Comparison of ENCODE assay signal across 8 cellular contexts in genomic region chr1:33036526-33037503, GRCh38. TPM values are rescaled to one million over a fixed set of nuclear protein-coding genes. Genes with fewer than 3 reads are reported as not detected.
DNase-seq lines count a peak whose midpoint lies in the region; ATAC-seq and TF ChIP-seq lines count a peak whose summit lies in the region.

TSS of gene AK2 (minus strand) at chr1:33036883. CDS start at chr1:33036828, 55 bp downstream.

- H3K4me3 ChIP-seq in H7 (ENCODE audit: insufficient read depth, low read depth, low read length) (peak within 1 kb of the TSS; percentile 85), fibroblast of pulmonary artery (replicated peaks; ENCODE audit: low read depth, low read length) (peak within 1 kb of the TSS; percentile 69)

- H3K9me3 Mint-ChIP-seq in natural killer cell treated with Interleukin-12 subunit alpha and Interleukin-12 subunit beta and Interleukin-15 and Interleukin-18, amount 100 ng/mL, for 72 hours, result no peaks in the 10 kb centered on the region

- H3K27me3 ChIP-seq in H7 (ENCODE audit: control insufficient read depth, insufficient read depth, low read length), result no peaks in the 10 kb centered on the region; the same call in 1 of the 2 replicates

- peaks cover 4% of the 10 kb centered on the region; the same call in 1 of the 2 replicates for H3K36me3 ChIP-seq in H7 (replicated peaks; ENCODE audit: control insufficient read depth, insufficient read depth, low read length)

- peaks cover 45% of the 10 kb centered on the region in 2 donors for H3K4me1 Mint-ChIP-seq in natural killer cell treated with Interleukin-12 subunit alpha and Interleukin-12 subunit beta and Interleukin-15 and Interleukin-18, amount 100 ng/mL, for 72 hours (ENCODE audit: low read depth in 2 of 2)

- DNase-seq in ELF-1 (ENCODE audit: low read depth, low spot score) (peak; percentile 98), H7 (peak; percentile 96), M059J (ENCODE audit: low read depth) (peak; percentile 99), SHP77 (lab: John Stamatoyannopoulos, UW) (peak; percentile 98 to 99), fibroblast of pulmonary artery (ENCODE audit: low read depth) (peak; percentile 98)
- DNase-seq in activated effector memory CD4-positive, alpha-beta T cell treated with Interleukin-2 at 50 U/mL for 16 hours, result peak; percentile 86
- peak; percentile 97 for DNase-seq in natural killer cell treated with Interleukin-12 subunit alpha and Interleukin-12 subunit beta and Interleukin-15 and Interleukin-18, amount 100 ng/mL, for 72 hours (ENCODE audit: low spot score)
- peak; percentile 95 for DNase-seq in stimulated activated naive CD8-positive, alpha-beta T cell treated with anti-CD3 and anti-CD28 coated beads, Interleukin-15, Interleukin-2, amounts not matched to agents 100 U/mL and 50 U/mL, for 24 hours

- TF ChIP-seq CTCF in fibroblast of pulmonary artery (IDR thresholded peaks at IDR 0.05; ENCODE audit: low read length, missing control alignments), result no peak

- peak within 1 kb of the TSS; percentile 98 for H3K4me3 Mint-ChIP-seq in natural killer cell treated with Interleukin-12 subunit alpha and Interleukin-12 subunit beta and Interleukin-15 and Interleukin-18, amount 100 ng/mL, for 72 hours

- H3K36me3 Mint-ChIP-seq in natural killer cell treated with Interleukin-12 subunit alpha and Interleukin-12 subunit beta and Interleukin-15 and Interleukin-18, amount 100 ng/mL, for 72 hours, result peaks cover 33% of the 10 kb centered on the region

- H3K27ac Mint-ChIP-seq in natural killer cell treated with Interleukin-12 subunit alpha and Interleukin-12 subunit beta and Interleukin-15 and Interleukin-18, amount 100 ng/mL, for 72 hours, result peak within 1 kb of the TSS; percentile 90 to 94

- peak; percentile 99 to 100 for ATAC-seq in natural killer cell treated with Interleukin-12 subunit alpha and Interleukin-12 subunit beta and Interleukin-15 and Interleukin-18, amount 100 ng/mL, for 72 hours
- ATAC-seq in stimulated activated naive CD8-positive, alpha-beta T cell treated with anti-CD3 and anti-CD28 coated beads, Interleukin-15, Interleukin-2, amounts not matched to agents 100 U/mL and 50 U/mL, for 24 hours, result peak; percentile 100

- H3K27me3 Mint-ChIP-seq in natural killer cell treated with Interleukin-12 subunit alpha and Interleukin-12 subunit beta and Interleukin-15 and Interleukin-18, amount 100 ng/mL, for 72 hours, result no peaks in the 10 kb centered on the region

RNA-seq across cellular contexts. Expression of gene AK2, which starts in this region (rescaled TPM):
- 151 and 168 TPM in 2 replicates for total RNA-seq in H7 (2014; rRNA removed; shearing (Covaris generic))
- 255 and 332 TPM in 2 replicates for total RNA-seq in M059J (2014; rRNA removed; shearing (Covaris generic))
- total RNA-seq in natural killer cell treated with Interleukin-12 subunit alpha and Interleukin-12 subunit beta and Interleukin-15 and Interleukin-18, amount 100 ng/mL, for 72 hours, result 100 to 1,000 TPM; 379 to 475 TPM

Comparison
In these comparisons a context has a peak if more than half of its experiments do, and no peak if none do; other contexts are left out.
1. Peak in every context shown above with its lines: DNase-seq, ATAC-seq and H3K4me3 ChIP-seq.